ENCODE assay signal across 1 cellular context in genomic region chr17:34254146-34254545, GRCh38.
TF ChIP-seq lines count a peak whose summit lies in the region.

No MANE protein-coding gene starts in this region.

TF ChIP-seq in A549, 52 proteins besides CTCF, POLR2A, EP300 and RAD21 (continued from another document):
- TF ChIP-seq FOSL2 (IDR thresholded peaks at IDR 0.05) = no peak
- no peak; the same call in 1 of the 2 replicates for TF ChIP-seq FOSL2 (CRISPR knock-in tag; IDR thresholded peaks at IDR 0.05)
